8 cellular contexts compared by ENCODE assay signal in genomic region chr17:49779730-49780220, GRCh38. TPM values are rescaled to one million over a fixed set of nuclear protein-coding genes. Genes with fewer than 3 reads are reported as not detected.
DNase-seq lines count a peak whose midpoint lies in the region; ATAC-seq, FAIRE-seq and TF ChIP-seq lines count a peak whose summit lies in the region.

No MANE protein-coding gene starts in this region.

- intact Hi-C loops in left ventricle myocardium superior (cut with micrococcal nuclease), result loop anchor here (5.0 kb wide), 1 partner anchor 72 kb away; the partner anchor contains the start of gene SLC35B1

- TF ChIP-seq CTCF in A549 (IDR thresholded peaks at IDR 0.05), result peak; percentile 54
- peak; percentile 48 for TF ChIP-seq CTCF in smooth muscle cell (IDR thresholded peaks at IDR 0.05; ENCODE audit: borderline replicate concordance, insufficient read depth, poor library complexity, severe bottlenecking)

- H3K27ac ChIP-seq in A549 (no peak overlapping the region), smooth muscle cell (ENCODE audit: low read depth) (no peak overlapping the region)

- ATAC-seq in A549 (peak; percentile 84 to 86), left ventricle myocardium superior (peak; percentile 59), HG02642 (IDR thresholded peaks at IDR 0.05; ENCODE audit: poor library complexity, unreplicated experiment) (no peak), GM19395 (IDR thresholded peaks at IDR 0.05; ENCODE audit: unreplicated experiment) (no peak)

- no peaks in the 10 kb centered on the region for H4K20me1 ChIP-seq in smooth muscle cell (ENCODE audit: low read depth)

- no peaks in the 10 kb centered on the region for H3F3A ChIP-seq in smooth muscle cell (ENCODE audit: low read depth)

- H2AFZ ChIP-seq in smooth muscle cell (ENCODE audit: low read depth), result no peak overlapping the region

- no peak overlapping the region for H3K9ac ChIP-seq in smooth muscle cell (ENCODE audit: low read depth)

- TF ChIP-seq POLR2A in A549 (IDR thresholded peaks at IDR 0.05; ENCODE audit: low read length), result no peak

- H3K4me1 ChIP-seq in A549 (no peaks in the 10 kb centered on the region), smooth muscle cell (ENCODE audit: low read depth) (peaks cover 9% of the 10 kb centered on the region)

- peak; percentile 34 to 60 for DNase-seq in A549 (ENCODE audit: low read depth in 1 of 2, low spot score in 1 of 2)
- peak; percentile 47 for DNase-seq in Daoy (ENCODE audit: low read depth)
- peak; percentile 22 for DNase-seq in NCI-H1694 (lab: John Stamatoyannopoulos, UW)
- DNase-seq in activated CD4-positive, alpha-beta T cell treated with anti-CD3 and anti-CD28 coated beads, Interleukin-2, amount 50 U/mL, for 1 hour, result peak; percentile 8
- no peak for DNase-seq in left ventricle myocardium superior
- DNase-seq in smooth muscle cell (lab: John Stamatoyannopoulos, UW; ENCODE audit: unreplicated experiment), result no peak

- 3% methylated on average over 2 of the region's 2 CpGs for WGBS in A549 (ENCODE audit: missing lambda C conversion rate)
- 12% methylated on average over 2 of the region's 2 CpGs for WGBS in smooth muscle cell (ENCODE audit: low lambda C conversion rate)

- H3K4me2 ChIP-seq in A549 (no peak overlapping the region), smooth muscle cell (no peak overlapping the region)

- H3K27me3 ChIP-seq in smooth muscle cell (ENCODE audit: low read depth), result no peaks in the 10 kb centered on the region

- no peak for TF ChIP-seq EP300 in A549 (IDR thresholded peaks at IDR 0.05)

- H3K79me2 ChIP-seq in smooth muscle cell (ENCODE audit: low read depth), result no peaks in the 10 kb centered on the region

- H3K9me3 ChIP-seq in A549, result no peaks in the 10 kb centered on the region
- H3K9me3 ChIP-seq in smooth muscle cell (replicated peaks; ENCODE audit: low read depth), result no peaks in the 10 kb centered on the region

- H3K36me3 ChIP-seq in smooth muscle cell (ENCODE audit: low read depth), result no peaks in the 10 kb centered on the region

- POLR2A ChIA-PET in A549 (lab: Yijun Ruan, JAX), result no interaction called here

- peak; percentile 37 to 54; a peak in 4 of 5 replicates for TF ChIP-seq RAD21 in A549 (conservative IDR thresholded peaks at IDR 0.05 in 1 of 2, IDR thresholded peaks at IDR 0.05 in 1 of 2)

- peak; percentile 97 for FAIRE-seq in A549 (lab: Jason Lieb, UNC)

- CTCF ChIA-PET in A549 (lab: Yijun Ruan, JAX), result interaction anchor here (0.7 to 2.4 kb wide), 11 partner anchors 8 to 223 kb away, joined by 3 to 12 read pairs (median 7); partner anchors contain the start of gene SLC35B1

- no peak overlapping the region for H3K4me3 ChIP-seq in A549
- H3K4me3 ChIP-seq in smooth muscle cell, result no peak overlapping the region

TF ChIP-seq in A549, 52 proteins besides CTCF, POLR2A, EP300 and RAD21:
- TF ChIP-seq SMC3 (IDR thresholded peaks at IDR 0.05) (peak; percentile 36; the same call in 2 of the 3 replicates), NR3C1 (IDR thresholded peaks at IDR 0.05) (no peak)
TF ChIP-seq in A549: peak in this region for 1.

RNA-seq across cellular contexts. Expression of gene KAT7, which starts 8.7 kb away (rescaled TPM):
- polyA plus RNA-seq in A549 (2011; rRNA removed) (48.7 and 55.8 TPM in 2 replicates), A549 (2017; fragmentation: RNase III; extraction: RNeasy Plus Mini Kit Qiagen cat#74134 plus additional on column Dnase treatment) (31.2 to 33.2 TPM (median 32.5 TPM) in 3 replicates), smooth muscle cell (17.2 and 21.7 TPM in 2 replicates)
- polyA plus RNA-seq in A549 (2012; cell fraction: cytosol; rRNA removed), result 13.8 and 15.6 TPM in 2 replicates
- 17.3 and 25.5 TPM in 2 replicates for polyA plus RNA-seq in A549 (2012; cell fraction: nucleus; rRNA removed)
- 55.4 and 58.6 TPM in 2 replicates for polyA minus RNA-seq in A549 (2011; rRNA and poly(A)+ RNA removed)
- 22.9 and 31.4 TPM in 2 replicates for total RNA-seq in Daoy (2014; rRNA removed; shearing (Covaris generic))
- total RNA-seq in left ventricle myocardium superior (52.8 TPM), smooth muscle cell (22.7 and 32.0 TPM in 2 replicates)

RNA-seq across cellular contexts. Expression of gene FAM117A, which starts 15.8 kb away (rescaled TPM):
- polyA plus RNA-seq in A549 (2011; rRNA removed) (1.8 TPM in 2 replicates), A549 (2017; fragmentation: RNase III; extraction: RNeasy Plus Mini Kit Qiagen cat#74134 plus additional on column Dnase treatment) (1.00 to 1.8 TPM (median 1.5 TPM) in 3 replicates), smooth muscle cell (6.3 and 8.3 TPM in 2 replicates)
- 2.4 and 2.9 TPM in 2 replicates for polyA plus RNA-seq in A549 (2012; cell fraction: cytosol; rRNA removed)
- polyA plus RNA-seq in A549 (2012; cell fraction: nucleus; rRNA removed), result 2.2 and 2.5 TPM in 2 replicates
- polyA minus RNA-seq in A549 (2011; rRNA and poly(A)+ RNA removed), result 1.9 and 2.3 TPM in 2 replicates
- total RNA-seq in Daoy (2014; rRNA removed; shearing (Covaris generic)), result 2.7 and 5.0 TPM in 2 replicates
- total RNA-seq in left ventricle myocardium superior (11.2 TPM), smooth muscle cell (4.9 and 7.1 TPM in 2 replicates)

Comparison
In these comparisons a context has a peak if more than half of its experiments do, and no peak if none do; other contexts are left out.
1. ATAC-seq: peak in A549 (2 of 2) and left ventricle myocardium superior (single experiment); none in HG02642 (single experiment) and GM19395 (single experiment).
2. DNase-seq: peak in A549 (2 of 2), Daoy (single experiment), NCI-H1694 (single experiment) and activated CD4-positive, alpha-beta T cell treated with anti-CD3 and anti-CD28 coated beads, Interleukin-2, amount 50 U/mL, for 1 hour (single experiment); none in left ventricle myocardium superior (single experiment) and smooth muscle cell (single experiment).